ENCODE assay signal across 8 cellular contexts in the genomic region with DNA sequence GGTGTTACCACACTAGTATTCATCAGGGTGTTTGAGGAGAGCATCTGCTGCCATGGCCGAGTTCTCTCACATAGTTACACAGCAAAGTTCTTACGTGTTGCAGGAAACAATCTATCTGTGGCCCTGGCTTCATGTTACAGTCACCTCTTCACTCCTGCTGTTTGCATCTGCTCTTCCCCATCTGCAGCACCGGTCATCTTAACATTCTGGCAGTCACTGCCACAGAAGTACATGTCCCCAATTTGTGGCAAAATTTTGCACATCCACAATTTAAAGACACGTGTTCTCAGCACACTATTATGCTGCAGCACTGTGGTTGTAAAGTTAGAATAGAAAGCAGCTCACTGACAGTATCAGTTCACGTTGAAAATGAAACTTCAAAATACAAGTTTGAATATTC. TPM values are rescaled to one million over a fixed set of nuclear protein-coding genes. Genes with fewer than 3 reads are reported as not detected.
DNase-seq lines count a peak whose midpoint lies in the region; ATAC-seq and TF ChIP-seq lines count a peak whose summit lies in the region.

No MANE protein-coding gene starts in this region.

- H3K27ac Mint-ChIP-seq in activated B cell treated with CpG ODN at 0.5 μM for 24 hours: peak overlapping the region; percentile 98

- H3K36me3 Mint-ChIP-seq in activated B cell treated with CpG ODN at 0.5 μM for 24 hours (ENCODE audit: low read depth): no peaks in the 10 kb centered on the region

- H3K9me3 ChIP-seq in left ventricle myocardium inferior (replicated peaks): no peaks in the 10 kb centered on the region
- H3K9me3 ChIP-seq in heart right ventricle: no peaks in the 10 kb centered on the region
- no peaks in the 10 kb centered on the region for H3K9me3 ChIP-seq in testis

- H3K27ac ChIP-seq in left ventricle myocardium inferior (replicated peaks): peak overlapping the region; percentile 86
- peak overlapping the region in 2 of 10 donors; percentile 5 to 39 for H3K27ac ChIP-seq in heart right ventricle
- no peak overlapping the region for H3K27ac ChIP-seq in testis

- CTCF ChIA-PET in activated B cell treated with CpG ODN at 0.5 μM for 24 hours (lab: Charles Lee): interaction anchor here (1.8 kb wide), 1 partner anchor 24 kb away, joined by 7 read pairs; a partner anchor contains a TSS

- peaks cover 60% of the 10 kb centered on the region for H3K4me1 ChIP-seq in left ventricle myocardium inferior
- peaks cover 6 to 51% (median 34%) of the 10 kb centered on the region in 9 donors for H3K4me1 ChIP-seq in heart right ventricle
- H3K4me1 ChIP-seq in testis: peaks cover 42% of the 10 kb centered on the region

- no peaks in the 10 kb centered on the region for H3K27me3 Mint-ChIP-seq in activated B cell treated with CpG ODN at 0.5 μM for 24 hours

- intact Hi-C loops in left ventricle myocardium inferior (cut with micrococcal nuclease) (no loop called here), heart right ventricle (cut with DNase I) (no loop called here), activated B cell treated with CpG ODN at 0.5 μM for 24 hours (cut with micrococcal nuclease) (loop anchor here (5.0 kb wide), 1 partner anchor 172 kb away; a partner anchor contains a TSS), testis (cut with DNase I; ENCODE audit: low total_unique reads) (no loop called here)

- H3K9me3 Mint-ChIP-seq in activated B cell treated with CpG ODN at 0.5 μM for 24 hours: no peaks in the 10 kb centered on the region

- DNase-seq in left ventricle myocardium inferior (no peak), heart right ventricle (no peak), activated B cell treated with CpG ODN at 0.5 μM for 24 hours (no peak), testis (peak; percentile 17), GM13977 (ENCODE audit: low spot score) (no peak), C1 segment of cervical spinal cord (lab: John Stamatoyannopoulos, UW) (no peak), NCI-H2196 treated with DMSO at 0.1 percent for 48 hours (lab: John Stamatoyannopoulos, UW; ENCODE audit: unreplicated experiment) (no peak)

- WGBS in heart right ventricle, 2 donors: 17 to 23% methylated on average over 5 of the region's 5 CpGs
- WGBS in testis, 2 donors: 32 to 38% methylated on average over 5 of the region's 5 CpGs

- in situ Hi-C loops in GM13977 (cut with MboI; ENCODE audit: low pct_unique_long_range_greater_than_20kb, low sequenced_read_pairs, unreplicated experiment): no loop called here

- no peak overlapping the region for H3K4me3 ChIP-seq in left ventricle myocardium inferior
- H3K4me3 ChIP-seq in heart right ventricle: no peak overlapping the region
- no peak overlapping the region for H3K4me3 ChIP-seq in testis

- TF ChIP-seq CTCF in left ventricle myocardium inferior (IDR thresholded peaks at IDR 0.05; ENCODE audit: borderline replicate concordance): no peak
- TF ChIP-seq CTCF in heart right ventricle (IDR thresholded peaks at IDR 0.05): no peak
- TF ChIP-seq CTCF in activated B cell treated with CpG ODN at 0.5 μM for 24 hours (IDR thresholded peaks at IDR 0.05): no peak
- TF ChIP-seq CTCF in testis (IDR thresholded peaks at IDR 0.05): no peak
- no peak for TF ChIP-seq CTCF in GM13977 (IDR thresholded peaks at IDR 0.05; ENCODE audit: extremely low read depth, insufficient read depth, missing control alignments)

- TF ChIP-seq POLR2A in testis (IDR thresholded peaks at IDR 0.05): no peak

- peak overlapping the region; percentile 69 for H3K4me3 Mint-ChIP-seq in activated B cell treated with CpG ODN at 0.5 μM for 24 hours

- H3K27me3 ChIP-seq in left ventricle myocardium inferior (ENCODE audit: low read depth) (no peaks in the 10 kb centered on the region), heart right ventricle (no peaks in the 10 kb centered on the region), testis (no peaks in the 10 kb centered on the region)

- peaks cover 65% of the 10 kb centered on the region for H3K4me1 Mint-ChIP-seq in activated B cell treated with CpG ODN at 0.5 μM for 24 hours

- ATAC-seq in heart right ventricle: no peak
- peak; percentile 52 for ATAC-seq in HG03045 (IDR thresholded peaks at IDR 0.05; ENCODE audit: unreplicated experiment)
- peak; percentile 4 for ATAC-seq in activated B cell treated with CpG ODN at 0.5 μM for 24 hours (ENCODE audit: low read depth)

- H3K36me3 ChIP-seq in left ventricle myocardium inferior (peaks cover 2% of the 10 kb centered on the region), heart right ventricle (peaks cover 0 to 2% (median 0%) of the 10 kb centered on the region in 9 donors), testis (ENCODE audit: low read depth, missing control alignments) (no peaks in the 10 kb centered on the region)

- POLR2A ChIA-PET in activated B cell treated with CpG ODN at 0.5 μM for 24 hours (lab: Charles Lee): interaction anchor here (0.5 to 1.7 kb wide), 5 partner anchors 19 to 141 kb away, joined by 3 to 6 read pairs (median 3); a partner anchor contains a TSS

RNA-seq across cellular contexts. Expression of a gene that starts 23.2 kb away (rescaled TPM):
- total RNA-seq in left ventricle myocardium inferior: 68.2 TPM
- total RNA-seq in heart right ventricle: 100 to 1,000 TPM in 1 of 10 donors, 10 to 100 TPM in 9; 58.6 to 105 (median 78.4) TPM
- 10 to 100 TPM; 23.6 to 38.6 TPM for polyA plus RNA-seq in heart right ventricle
- total RNA-seq in activated B cell treated with CpG ODN at 0.5 μM for 24 hours: 119 and 130 TPM in 2 replicates
- total RNA-seq in testis: 100 to 1,000 TPM; 105 to 146 TPM
- 87.0 TPM for polyA plus RNA-seq in testis (ENCODE audit: insufficient read depth, low read depth, low replicate concordance)

RNA-seq across cellular contexts. Expression of a gene that starts 47.6 kb away (rescaled TPM):
- total RNA-seq in left ventricle myocardium inferior (18.1 TPM), heart right ventricle (10 to 100 TPM; 12.2 to 24.2 (median 17.4) TPM), activated B cell treated with CpG ODN at 0.5 μM for 24 hours (29.2 and 30.3 TPM in 2 replicates), testis (10 to 100 TPM in 1 of 2 donors, 1 to 10 TPM in 1; 7.7 to 11.4 TPM)
- polyA plus RNA-seq in heart right ventricle (1 to 10 TPM; 4.7 to 5.9 TPM), testis (ENCODE audit: insufficient read depth, low read depth, low replicate concordance) (7.5 TPM)

RNA-seq across cellular contexts. Expression of a gene that starts 47.8 kb away (rescaled TPM):
- total RNA-seq in left ventricle myocardium inferior: 1.3 TPM
- 1 to 10 TPM in 9 of 10 donors, under 1 TPM in 1; 0.93 to 2.7 (median 2.1) TPM for total RNA-seq in heart right ventricle
- under 1 TPM; 0.59 to 0.75 TPM for polyA plus RNA-seq in heart right ventricle
- total RNA-seq in activated B cell treated with CpG ODN at 0.5 μM for 24 hours: 9.3 and 9.5 TPM in 2 replicates
- 10 to 100 TPM in 1 of 2 donors, 1 to 10 TPM in 1; 9.0 to 10.4 TPM for total RNA-seq in testis
- 5.2 TPM for polyA plus RNA-seq in testis (ENCODE audit: insufficient read depth, low read depth, low replicate concordance)

RNA-seq across cellular contexts. Expression of a gene that starts 54.4 kb away (rescaled TPM):
- total RNA-seq in left ventricle myocardium inferior: 194 TPM
- total RNA-seq in heart right ventricle: 100 to 1,000 TPM; 119 to 302 (median 168) TPM
- polyA plus RNA-seq in heart right ventricle: 100 to 1,000 TPM; 288 to 308 TPM
- total RNA-seq in activated B cell treated with CpG ODN at 0.5 μM for 24 hours: 199 and 221 TPM in 2 replicates
- total RNA-seq in testis: 100 to 1,000 TPM; 224 to 274 TPM
- polyA plus RNA-seq in testis (ENCODE audit: insufficient read depth, low read depth, low replicate concordance): 169 TPM

Comparison
In these comparisons a context has a peak if more than half of its experiments do, and no peak if none do; other contexts are left out.
1. ATAC-seq: peak in HG03045 (single experiment) and activated B cell treated with CpG ODN at 0.5 μM for 24 hours (single experiment); none in heart right ventricle (0 of 8).